ENCODE assay signal across 8 cellular contexts in the genomic region with DNA sequence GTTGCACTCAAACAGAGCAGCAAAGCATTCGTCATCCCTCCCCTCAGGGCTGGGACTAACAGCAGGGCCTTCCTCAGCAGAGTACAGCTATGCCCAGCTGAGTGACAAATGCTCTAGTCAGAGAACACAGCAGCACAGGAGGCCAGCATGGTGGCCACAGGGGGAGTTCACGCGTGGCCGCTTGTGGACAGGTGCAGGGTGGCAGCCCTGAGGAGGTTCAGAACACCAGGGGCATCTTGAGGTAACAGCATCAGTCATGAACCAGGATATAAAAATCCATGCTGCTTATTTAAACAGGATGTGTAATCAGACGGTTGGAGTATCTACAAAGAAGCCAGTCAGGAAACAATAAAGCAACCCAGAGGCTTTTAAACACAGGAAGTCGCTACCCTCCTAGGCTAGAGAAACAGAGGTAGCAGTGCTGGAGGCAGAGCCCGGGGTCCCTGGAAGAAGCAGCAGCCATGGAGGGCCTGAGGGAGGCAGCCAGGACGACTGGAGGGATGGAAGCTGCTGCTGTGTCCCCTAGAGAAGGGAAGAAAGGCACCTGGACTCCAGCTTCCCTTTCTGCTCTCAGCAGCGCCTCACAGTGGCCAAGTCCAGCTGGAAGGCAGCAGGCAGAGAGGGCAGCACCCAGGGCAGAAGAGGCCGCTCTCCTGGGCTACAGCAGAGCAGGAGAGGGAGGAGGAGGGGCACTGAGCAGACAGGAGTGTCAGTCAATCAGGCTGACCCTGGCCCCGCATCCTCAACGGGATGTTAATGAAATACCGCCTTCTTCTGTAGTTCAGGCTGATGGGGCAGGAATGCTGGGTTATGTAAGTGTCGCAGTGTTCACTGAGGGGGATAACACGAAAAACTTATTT.
A peak's percentile ranks its signal among the peaks of the same experiment; 100 is the strongest.
DNase-seq lines count a peak whose midpoint lies in the region; ATAC-seq and TF ChIP-seq lines count a peak whose summit lies in the region.

No MANE protein-coding gene starts in this region.

- H3K4me3 ChIP-seq in BLaER1 (no peak overlapping the region), GM23248 (no peak overlapping the region), OCI-LY7 (ENCODE audit: low read depth, low read length, poor library complexity, severe bottlenecking) (no peak overlapping the region), cardiac muscle cell (no peak overlapping the region), smooth muscle cell (no peak overlapping the region)

- DNase-seq in GM23248 (peak; percentile 62), OCI-LY7 (ENCODE audit: low spot score) (peak; percentile 13), activated T-helper 1 cell treated with Interleukin-2 at 50 U/mL for 16 hours (ENCODE audit: low read depth) (peak; percentile 50), cardiac muscle cell (ENCODE audit: low read depth in 1 of 2, low spot score in 1 of 2) (peak; percentile 59 to 65), smooth muscle cell (lab: John Stamatoyannopoulos, UW; ENCODE audit: unreplicated experiment) (no peak)

- H3K27ac ChIP-seq in BLaER1 (peak overlapping the region; percentile 55; the same call in 1 of the 2 replicates), GM23248 (peak overlapping the region; percentile 50), OCI-LY7 (ENCODE audit: low read depth, low read length, poor library complexity, severe bottlenecking) (no peak overlapping the region), cardiac muscle cell (no peak overlapping the region), smooth muscle cell (ENCODE audit: low read depth) (peak overlapping the region; percentile 79)

- H3K79me2 ChIP-seq in GM23248 (ENCODE audit: insufficient read depth): no peaks in the 10 kb centered on the region
- H3K79me2 ChIP-seq in OCI-LY7 (ENCODE audit: insufficient read depth, low read depth, low read length): no peaks in the 10 kb centered on the region
- H3K79me2 ChIP-seq in smooth muscle cell (ENCODE audit: low read depth): no peaks in the 10 kb centered on the region

- H3K9me2 ChIP-seq in GM23248 (ENCODE audit: insufficient read depth) (no peaks in the 10 kb centered on the region), OCI-LY7 (ENCODE audit: insufficient read depth, low read length) (no peaks in the 10 kb centered on the region)

- peaks cover 22% of the 10 kb centered on the region for H3K4me1 ChIP-seq in BLaER1
- H3K4me1 ChIP-seq in GM23248 (ENCODE audit: insufficient read depth): peaks cover 14% of the 10 kb centered on the region
- no peaks in the 10 kb centered on the region for H3K4me1 ChIP-seq in OCI-LY7 (ENCODE audit: insufficient read depth, low read length, poor library complexity, severe bottlenecking)
- no peaks in the 10 kb centered on the region for H3K4me1 ChIP-seq in cardiac muscle cell (ENCODE audit: low read depth)
- peaks cover 8% of the 10 kb centered on the region for H3K4me1 ChIP-seq in smooth muscle cell (ENCODE audit: low read depth)

- WGBS in GM23248 (ENCODE audit: low coverage in 1 of 2, low lambda C conversion rate in 2 of 2, missing lambda C conversion rate in 2 of 2), 2 experiments: 71 to 73% methylated on average over 15 of the region's 15 CpGs
- 42% methylated on average over 15 of the region's 15 CpGs for WGBS in smooth muscle cell (ENCODE audit: low lambda C conversion rate)

- H3K4me2 ChIP-seq in BLaER1: peak overlapping the region; percentile 49
- H3K4me2 ChIP-seq in GM23248 (ENCODE audit: unreplicated experiment): no peak overlapping the region
- no peak overlapping the region for H3K4me2 ChIP-seq in OCI-LY7 (ENCODE audit: low read length)
- H3K4me2 ChIP-seq in smooth muscle cell: peak overlapping the region; percentile 37

- H3F3A ChIP-seq in GM23248 (ENCODE audit: insufficient read depth) (peaks cover 28% of the 10 kb centered on the region), smooth muscle cell (ENCODE audit: low read depth) (peaks cover 21% of the 10 kb centered on the region)

- peak overlapping the region; percentile 87 for H2AFZ ChIP-seq in GM23248
- no peak overlapping the region for H2AFZ ChIP-seq in OCI-LY7 (ENCODE audit: low read length)
- H2AFZ ChIP-seq in smooth muscle cell (ENCODE audit: low read depth): peak overlapping the region; percentile 60

- TF ChIP-seq CTCF in OCI-LY7 (conservative IDR thresholded peaks at IDR 0.05; ENCODE audit: low read length) (peak; percentile 66), cardiac muscle cell (IDR thresholded peaks at IDR 0.05; ENCODE audit: low read depth, low read length) (peak; percentile 59), smooth muscle cell (IDR thresholded peaks at IDR 0.05; ENCODE audit: borderline replicate concordance, insufficient read depth, poor library complexity, severe bottlenecking) (peak; percentile 40)

- no peak for ATAC-seq in GM19023 (IDR thresholded peaks at IDR 0.05; ENCODE audit: unreplicated experiment)
- ATAC-seq in HG03378 (IDR thresholded peaks at IDR 0.05; ENCODE audit: unreplicated experiment): no peak

- POLR2A ChIA-PET in OCI-LY7 (lab: Charles Lee): no interaction called here

- no peak overlapping the region for H3K9ac ChIP-seq in BLaER1
- peak overlapping the region; percentile 32; the same call in 1 of the 2 replicates for H3K9ac ChIP-seq in GM23248
- no peak overlapping the region for H3K9ac ChIP-seq in smooth muscle cell (ENCODE audit: low read depth)

- H4K20me1 ChIP-seq in BLaER1: no peaks in the 10 kb centered on the region
- H4K20me1 ChIP-seq in GM23248 (ENCODE audit: insufficient read depth): no peaks in the 10 kb centered on the region
- H4K20me1 ChIP-seq in OCI-LY7 (ENCODE audit: insufficient read depth, low read length): no peaks in the 10 kb centered on the region
- no peaks in the 10 kb centered on the region for H4K20me1 ChIP-seq in smooth muscle cell (ENCODE audit: low read depth)

- in situ Hi-C loops in GM23248 (cut with MboI): no loop called here

- H3K36me3 ChIP-seq in BLaER1 (no peaks in the 10 kb centered on the region), GM23248 (ENCODE audit: low read depth) (no peaks in the 10 kb centered on the region), OCI-LY7 (ENCODE audit: insufficient read depth, low read length) (no peaks in the 10 kb centered on the region), cardiac muscle cell (no peaks in the 10 kb centered on the region), smooth muscle cell (ENCODE audit: low read depth) (no peaks in the 10 kb centered on the region)

- intact Hi-C loops in OCI-LY7 (cut with micrococcal nuclease; ENCODE audit: unreplicated experiment): no loop called here

- H3K27me3 ChIP-seq in BLaER1: no peaks in the 10 kb centered on the region
- H3K27me3 ChIP-seq in GM23248 (replicated peaks; ENCODE audit: insufficient read depth): no peaks in the 10 kb centered on the region
- no peaks in the 10 kb centered on the region for H3K27me3 ChIP-seq in cardiac muscle cell
- H3K27me3 ChIP-seq in smooth muscle cell (ENCODE audit: low read depth): no peaks in the 10 kb centered on the region

- no TSS peak for BruUV-seq in OCI-LY7 (replicated peaks; lab: Mats Ljungman, UMichigan)

- H3K9me3 ChIP-seq in BLaER1 (no peaks in the 10 kb centered on the region; the same call in 1 of the 2 replicates), GM23248 (ENCODE audit: low read depth) (no peaks in the 10 kb centered on the region), OCI-LY7 (ENCODE audit: low read length) (no peaks in the 10 kb centered on the region), cardiac muscle cell (ENCODE audit: low read depth) (no peaks in the 10 kb centered on the region), smooth muscle cell (replicated peaks; ENCODE audit: low read depth) (no peaks in the 10 kb centered on the region)

- CTCF ChIA-PET in OCI-LY7 (lab: Charles Lee; ENCODE audit: unreplicated experiment): no interaction called here

Comparison
In these comparisons a context has a peak if more than half of its experiments do, and no peak if none do; other contexts are left out.
1. H3K27ac ChIP-seq: peak in BLaER1 (single experiment), GM23248 (single experiment) and smooth muscle cell (single experiment); none in OCI-LY7 (single experiment) and cardiac muscle cell (single experiment).
2. H3K4me2 ChIP-seq: peak in BLaER1 (single experiment) and smooth muscle cell (single experiment); none in GM23248 (single experiment) and OCI-LY7 (single experiment).
3. Peak in every context shown above with its lines, with median percentiles within 50 percentile points of each other: CTCF ChIP-seq.